18 cellular contexts compared by ENCODE assay signal in genomic region chr3:59515936-59516335, GRCh38.
DNase-seq lines count a peak whose midpoint lies in the region; TF ChIP-seq lines count a peak whose summit lies in the region.
"Had no signal": no experiment of that assay in that cellular context is flagged by ENCODE, and none has a peak within 500 bp of the region (broad histone marks: within the 10 kb centered on the region; RNA-seq: fewer than 3 reads in every experiment).

No MANE protein-coding gene starts in this region.

- peaks cover 24% of the 10 kb centered on the region for H3K4me1 ChIP-seq in neural progenitor cell
- no peaks in the 10 kb centered on the region for H3K4me1 ChIP-seq in esophagus muscularis mucosa
- H3K4me1 ChIP-seq: BLaER1, SJCRH30 had no signal

- intact Hi-C loops in esophagus muscularis mucosa (cut with DNase I): no loop called here

- H3K4me1 Mint-ChIP-seq in neural progenitor cell: peaks cover 35% of the 10 kb centered on the region
- H3K4me1 Mint-ChIP-seq in T-helper 2 cell treated with Interferon-gamma antibody and Interleukin-4, amounts not matched to agents 5 μg/mL and 100 μg/mL, for 36 hours (ENCODE audit: low read depth): peaks cover 5% of the 10 kb centered on the region
- H3K4me1 Mint-ChIP-seq: CD4-positive, alpha-beta memory T cell had no signal

- H3K36me3 ChIP-seq in KOPT-K1 (ENCODE audit: insufficient read depth, low read length) (no peaks in the 10 kb centered on the region), neural progenitor cell (no peaks in the 10 kb centered on the region), esophagus muscularis mucosa (no peaks in the 10 kb centered on the region)
- H3K36me3 ChIP-seq: BLaER1, SJCRH30 had no signal

- TF ChIP-seq CTCF in neural progenitor cell (IDR thresholded peaks at IDR 0.05) (no peak), esophagus muscularis mucosa (IDR thresholded peaks at IDR 0.05) (no peak)

- 62% methylated on average over 2 of the region's 2 CpGs for WGBS in esophagus muscularis mucosa

- H3F3A ChIP-seq in neural progenitor cell (ENCODE audit: low read depth): no peaks in the 10 kb centered on the region

- DNase-seq in COLO829 (ENCODE audit: low spot score) (peak; percentile 85), globus pallidus (ENCODE audit: low spot score) (peak; percentile 31), neural progenitor cell (ENCODE audit: low spot score) (no peak), esophagus muscularis mucosa (ENCODE audit: extremely low spot score) (no peak), cerebellar cortex (ENCODE audit: low spot score) (no peak)
- no peak for DNase-seq in T-helper 2 cell treated with Interferon-gamma antibody and Interleukin-4, amounts not matched to agents 5 μg/mL and 100 μg/mL, for 36 hours (ENCODE audit: low spot score)
- DNase-seq: Calu3; CD4-positive, alpha-beta memory T cell; EL; KG1; NCI-H1417 treated with DMSO at 0.1 percent for 48 hours; NCI-H2029; NCI-H2171 treated with DMSO at 0.1 percent for 48 hours; NCI-H446; SJCRH30 had no signal

- no peaks in the 10 kb centered on the region for H3K36me3 Mint-ChIP-seq in neural progenitor cell
- H3K36me3 Mint-ChIP-seq in T-helper 2 cell treated with Interferon-gamma antibody and Interleukin-4, amounts not matched to agents 5 μg/mL and 100 μg/mL, for 36 hours (ENCODE audit: low read depth): no peaks in the 10 kb centered on the region
- H3K36me3 Mint-ChIP-seq: CD4-positive, alpha-beta memory T cell had no signal

- no peaks in the 10 kb centered on the region for H4K20me1 ChIP-seq in neural progenitor cell (ENCODE audit: low read depth)
- H4K20me1 ChIP-seq: BLaER1 had no signal

- H3K9me3 ChIP-seq in KOPT-K1 (ENCODE audit: insufficient read depth, low read length, poor library complexity, severe bottlenecking) (no peaks in the 10 kb centered on the region), neural progenitor cell (ENCODE audit: low read depth) (no peaks in the 10 kb centered on the region), esophagus muscularis mucosa (no peaks in the 10 kb centered on the region)
- H3K9me3 ChIP-seq: BLaER1, SJCRH30 had no signal

- H3K27me3 Mint-ChIP-seq in neural progenitor cell (ENCODE audit: insufficient read depth, low read depth): peaks cover 6% of the 10 kb centered on the region
- H3K27me3 Mint-ChIP-seq in T-helper 2 cell treated with Interferon-gamma antibody and Interleukin-4, amounts not matched to agents 5 μg/mL and 100 μg/mL, for 36 hours (ENCODE audit: low read depth): peaks cover 5% of the 10 kb centered on the region

- H3K9ac ChIP-seq in neural progenitor cell: no peak overlapping the region
- H3K9ac ChIP-seq: BLaER1 had no signal

- H3K27ac Mint-ChIP-seq in neural progenitor cell: no peak overlapping the region
- no peak overlapping the region for H3K27ac Mint-ChIP-seq in T-helper 2 cell treated with Interferon-gamma antibody and Interleukin-4, amounts not matched to agents 5 μg/mL and 100 μg/mL, for 36 hours
- H3K27ac Mint-ChIP-seq: CD4-positive, alpha-beta memory T cell had no signal

- H2AFZ ChIP-seq in neural progenitor cell (replicated peaks): peak overlapping the region; percentile 59

- no peak for TF ChIP-seq EP300 in esophagus muscularis mucosa (IDR thresholded peaks at IDR 0.05)

- H3K27me3 ChIP-seq in neural progenitor cell (no peaks in the 10 kb centered on the region), esophagus muscularis mucosa (no peaks in the 10 kb centered on the region)
- H3K27me3 ChIP-seq: BLaER1, SJCRH30 had no signal

- H3K4me3 Mint-ChIP-seq in neural progenitor cell: no peak overlapping the region
- no peak overlapping the region for H3K4me3 Mint-ChIP-seq in T-helper 2 cell treated with Interferon-gamma antibody and Interleukin-4, amounts not matched to agents 5 μg/mL and 100 μg/mL, for 36 hours
- H3K4me3 Mint-ChIP-seq: CD4-positive, alpha-beta memory T cell had no signal

- no peak overlapping the region for H3K4me2 ChIP-seq in neural progenitor cell
- H3K4me2 ChIP-seq: BLaER1 had no signal

- TF ChIP-seq POLR2A in esophagus muscularis mucosa (IDR thresholded peaks at IDR 0.05; ENCODE audit: low read depth): no peak

- H3K79me2 ChIP-seq in neural progenitor cell (ENCODE audit: low read depth): no peaks in the 10 kb centered on the region

- H3K4me3 ChIP-seq in neural progenitor cell (no peak overlapping the region), esophagus muscularis mucosa (no peak overlapping the region)
- H3K4me3 ChIP-seq: BLaER1, GM12878, SJCRH30 had no signal

- no peaks in the 10 kb centered on the region for H3K9me3 Mint-ChIP-seq in neural progenitor cell
- no peaks in the 10 kb centered on the region for H3K9me3 Mint-ChIP-seq in T-helper 2 cell treated with Interferon-gamma antibody and Interleukin-4, amounts not matched to agents 5 μg/mL and 100 μg/mL, for 36 hours
- H3K9me3 Mint-ChIP-seq: CD4-positive, alpha-beta memory T cell had no signal

- H3K27ac ChIP-seq in KOPT-K1 (ENCODE audit: low read depth, low read length, poor library complexity, severe bottlenecking): peak overlapping the region; percentile 62
- H3K27ac ChIP-seq in neural progenitor cell: no peak overlapping the region
- no peak overlapping the region for H3K27ac ChIP-seq in esophagus muscularis mucosa (replicated peaks in 1 of 4)
- H3K27ac ChIP-seq: BLaER1, SJCRH30 had no signal

Comparison
In these comparisons a context has a peak if more than half of its experiments do, and no peak if none do; other contexts are left out.
1. DNase-seq: peak in COLO829 (single experiment) and globus pallidus (single experiment); none in neural progenitor cell (single experiment), esophagus muscularis mucosa (single experiment), cerebellar cortex (single experiment) and T-helper 2 cell treated with Interferon-gamma antibody and Interleukin-4, amounts not matched to agents 5 μg/mL and 100 μg/mL, for 36 hours (single experiment).